18 cellular contexts compared by ENCODE assay signal in genomic region chr6:130827247-130828149, GRCh38. TPM values are rescaled to one million over a fixed set of nuclear protein-coding genes. Genes with fewer than 3 reads are reported as not detected.
"Had no signal": no experiment of that assay in that cellular context is flagged by ENCODE, and none has a peak within 500 bp of the region (broad histone marks: within the 10 kb centered on the region; RNA-seq: fewer than 3 reads in every experiment).

Gene SMLR1 (plus strand): TSS chr6:130827406. CDS start chr6:130827414, 8 bp downstream.

- H3K9ac ChIP-seq: neural progenitor cell had no signal

- H3K9me3 ChIP-seq: left ventricle myocardium inferior, ovary, suprapubic skin, upper lobe of right lung had no signal

- H3K36me3 ChIP-seq: brain microvascular endothelial cell, left ventricle myocardium inferior, neural progenitor cell, ovary, suprapubic skin, upper lobe of right lung had no signal

- H3K27me3 ChIP-seq: brain microvascular endothelial cell, neural progenitor cell, ovary, suprapubic skin, upper lobe of right lung had no signal

- DNase-seq: activated CD4-positive, alpha-beta memory T cell treated with anti-CD3 and anti-CD28 coated beads for 36 hours; activated effector memory CD4-positive, alpha-beta T cell treated with anti-CD3 and anti-CD28 coated beads, Interleukin-2, amount 50 U/mL, for 16 hours; activated T-cell treated with anti-CD3 and anti-CD28 coated beads, Interleukin-2, amount 50 U/mL, for 4 hours; amygdala; brain microvascular endothelial cell; cerebellar nuclear complex; left ventricle myocardium inferior; mesendoderm; ovary; stimulated activated CD4-positive, alpha-beta T cell treated with anti-CD3 and anti-CD28 coated beads, Interleukin-2, amount 100 ng/mL, for 24 hours; stimulated activated naive CD8-positive, alpha-beta T cell treated with anti-CD3 and anti-CD28 coated beads, Interleukin-15, Interleukin-2, amounts not matched to agents 100 U/mL and 50 U/mL, for 24 hours; T1000; upper lobe of right lung had no signal

- ATAC-seq: activated naive CD4-positive, alpha-beta T cell treated with anti-CD3 and anti-CD28 coated beads, Interleukin-2, amount 50 U/mL, for 72 hours; activated T-cell treated with anti-CD3 and anti-CD28 coated beads, Interleukin-2, amount 50 U/mL, for 4 hours; stimulated activated naive CD8-positive, alpha-beta T cell treated with anti-CD3 and anti-CD28 coated beads, Interleukin-15, Interleukin-2, amounts not matched to agents 100 U/mL and 50 U/mL, for 24 hours; upper lobe of right lung had no signal

- H3K4me1 ChIP-seq: left ventricle myocardium inferior, neural progenitor cell, suprapubic skin, upper lobe of right lung had no signal

- H3K27ac ChIP-seq: brain microvascular endothelial cell, left ventricle myocardium inferior, neural progenitor cell, ovary, suprapubic skin, upper lobe of right lung had no signal

- H3K4me3 ChIP-seq: left ventricle myocardium inferior, neural progenitor cell, ovary, suprapubic skin, upper lobe of right lung had no signal

RNA-seq across cellular contexts. Expression of gene SMLR1, which starts in this region (rescaled TPM):
- total RNA-seq: activated CD4-positive, alpha-beta memory T cell treated with anti-CD3 and anti-CD28 coated beads for 36 hours; activated naive CD4-positive, alpha-beta T cell treated with anti-CD3 and anti-CD28 coated beads, Interleukin-2, amount 50 U/mL, for 72 hours; activated T-cell treated with anti-CD3 and anti-CD28 coated beads, Interleukin-2, amount 50 U/mL, for 4 hours; fibroblast of villous mesenchyme; left ventricle myocardium inferior; suprapubic skin; upper lobe of right lung had no signal
- polyA plus RNA-seq: esophagus had no signal
